ENCODE assay signal across 1 cellular context in genomic region chr6:43428112-43428570, GRCh38.
TF ChIP-seq lines count a peak whose summit lies in the region.

No MANE protein-coding gene starts in this region.

TF ChIP-seq in HepG2, 621 proteins besides CTCF, POLR2A, EP300 and RAD21 (continued from another document and continues in another):
- TF ChIP-seq ZNF333 (CRISPR knock-in tag; IDR thresholded peaks at IDR 0.05; ENCODE audit: borderline replicate concordance) = no peak
- 0 out of 2 replicates have a peak, but pooled peaks have one; percentile 15 for TF ChIP-seq ZNF724P (CRISPR knock-in tag; IDR thresholded peaks at IDR 0.05; ENCODE audit: borderline replicate concordance)
- no peak for TF ChIP-seq EHMT2 (IDR thresholded peaks at IDR 0.05; ENCODE audit: borderline replicate concordance, low read depth, low read length)
- no peak for TF ChIP-seq HNRNPH1 (optimal IDR thresholded peaks at IDR 0.05; ENCODE audit: low read depth, low read length)
- no peak for TF ChIP-seq ATF1 (CRISPR knock-in tag; IDR thresholded peaks at IDR 0.05)
- TF ChIP-seq ZNF777 (CRISPR knock-in tag; IDR thresholded peaks at IDR 0.05) = no peak; the same call in 1 of the 2 replicates
- 0 out of 2 replicates have a peak, but pooled peaks have one; percentile 11 for TF ChIP-seq ZNF572 (CRISPR knock-in tag; IDR thresholded peaks at IDR 0.05)
- no peak for TF ChIP-seq ZNF761 (CRISPR knock-in tag; conservative IDR thresholded peaks at IDR 0.05)
- TF ChIP-seq, protein P1, sequence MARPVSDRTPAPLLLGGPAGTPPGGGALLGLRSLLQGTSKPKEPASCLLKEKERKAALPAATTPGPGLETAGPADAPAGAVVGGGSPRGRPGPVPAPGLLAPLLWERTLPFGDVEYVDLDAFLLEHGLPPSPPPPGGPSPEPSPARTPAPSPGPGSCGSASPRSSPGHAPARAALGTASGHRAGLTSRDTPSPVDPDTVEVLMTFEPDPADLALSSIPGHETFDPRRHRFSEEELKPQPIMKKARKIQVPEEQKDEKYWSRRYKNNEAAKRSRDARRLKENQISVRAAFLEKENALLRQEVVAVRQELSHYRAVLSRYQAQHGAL (CRISPR knock-in tag; IDR thresholded peaks at IDR 0.05; ENCODE audit: not compliant biosample characterization) = no peak
- TF ChIP-seq, protein P2, sequence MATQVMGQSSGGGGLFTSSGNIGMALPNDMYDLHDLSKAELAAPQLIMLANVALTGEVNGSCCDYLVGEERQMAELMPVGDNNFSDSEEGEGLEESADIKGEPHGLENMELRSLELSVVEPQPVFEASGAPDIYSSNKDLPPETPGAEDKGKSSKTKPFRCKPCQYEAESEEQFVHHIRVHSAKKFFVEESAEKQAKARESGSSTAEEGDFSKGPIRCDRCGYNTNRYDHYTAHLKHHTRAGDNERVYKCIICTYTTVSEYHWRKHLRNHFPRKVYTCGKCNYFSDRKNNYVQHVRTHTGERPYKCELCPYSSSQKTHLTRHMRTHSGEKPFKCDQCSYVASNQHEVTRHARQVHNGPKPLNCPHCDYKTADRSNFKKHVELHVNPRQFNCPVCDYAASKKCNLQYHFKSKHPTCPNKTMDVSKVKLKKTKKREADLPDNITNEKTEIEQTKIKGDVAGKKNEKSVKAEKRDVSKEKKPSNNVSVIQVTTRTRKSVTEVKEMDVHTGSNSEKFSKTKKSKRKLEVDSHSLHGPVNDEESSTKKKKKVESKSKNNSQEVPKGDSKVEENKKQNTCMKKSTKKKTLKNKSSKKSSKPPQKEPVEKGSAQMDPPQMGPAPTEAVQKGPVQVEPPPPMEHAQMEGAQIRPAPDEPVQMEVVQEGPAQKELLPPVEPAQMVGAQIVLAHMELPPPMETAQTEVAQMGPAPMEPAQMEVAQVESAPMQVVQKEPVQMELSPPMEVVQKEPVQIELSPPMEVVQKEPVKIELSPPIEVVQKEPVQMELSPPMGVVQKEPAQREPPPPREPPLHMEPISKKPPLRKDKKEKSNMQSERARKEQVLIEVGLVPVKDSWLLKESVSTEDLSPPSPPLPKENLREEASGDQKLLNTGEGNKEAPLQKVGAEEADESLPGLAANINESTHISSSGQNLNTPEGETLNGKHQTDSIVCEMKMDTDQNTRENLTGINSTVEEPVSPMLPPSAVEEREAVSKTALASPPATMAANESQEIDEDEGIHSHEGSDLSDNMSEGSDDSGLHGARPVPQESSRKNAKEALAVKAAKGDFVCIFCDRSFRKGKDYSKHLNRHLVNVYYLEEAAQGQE (IDR thresholded peaks at IDR 0.05; ENCODE audit: borderline replicate concordance in 1 of 2, low read depth in 1 of 2, low read length in 2 of 2) = no peak
- TF ChIP-seq ZNF30 (CRISPR knock-in tag; IDR thresholded peaks at IDR 0.05) = 0 out of 2 replicates have a peak, but pooled peaks have one; percentile 10
- TF ChIP-seq ZNF768 (CRISPR knock-in tag; IDR thresholded peaks at IDR 0.05) = no peak
- no peak for TF ChIP-seq ZNF879 (CRISPR knock-in tag; IDR thresholded peaks at IDR 0.05)
- no peak for TF ChIP-seq ZFY (CRISPR knock-in tag; IDR thresholded peaks at IDR 0.05)
- no peak for TF ChIP-seq ZNF772 (CRISPR knock-in tag; IDR thresholded peaks at IDR 0.05)
- TF ChIP-seq ZSCAN29 (CRISPR knock-in tag; conservative IDR thresholded peaks at IDR 0.05) = no peak
- TF ChIP-seq SETDB1 (CRISPR knock-in tag; IDR thresholded peaks at IDR 0.05; ENCODE audit: borderline replicate concordance) = no peak
- TF ChIP-seq ELF3 (CRISPR knock-in tag; IDR thresholded peaks at IDR 0.05) = no peak
- no peak for TF ChIP-seq HMG20B (CRISPR knock-in tag; conservative IDR thresholded peaks at IDR 0.05)
- no peak for TF ChIP-seq MTA1 (CRISPR knock-in tag; IDR thresholded peaks at IDR 0.05; ENCODE audit: borderline replicate concordance)
- no peak for TF ChIP-seq KLF11 (CRISPR knock-in tag; IDR thresholded peaks at IDR 0.05)
- TF ChIP-seq ZNF292 (CRISPR knock-in tag; IDR thresholded peaks at IDR 0.05; ENCODE audit: borderline replicate concordance, low read depth) = peak; percentile 18; the same call in 1 of the 2 replicates
- TF ChIP-seq NFKBIZ (CRISPR knock-in tag; IDR thresholded peaks at IDR 0.05) = no peak
- no peak for TF ChIP-seq RFXAP (CRISPR knock-in tag; IDR thresholded peaks at IDR 0.05; ENCODE audit: borderline replicate concordance)
- no peak for TF ChIP-seq CREBL2 (CRISPR knock-in tag; IDR thresholded peaks at IDR 0.05; ENCODE audit: borderline replicate concordance)
- 0 out of 2 replicates have a peak, but pooled peaks have one; percentile 1 for TF ChIP-seq DMTF1 (CRISPR knock-in tag; IDR thresholded peaks at IDR 0.05)
- no peak for TF ChIP-seq ZNF253 (CRISPR knock-in tag; IDR thresholded peaks at IDR 0.05; ENCODE audit: borderline replicate concordance)
- no peak for TF ChIP-seq BCLAF1 (IDR thresholded peaks at IDR 0.05)
- TF ChIP-seq PAWR (CRISPR knock-in tag; IDR thresholded peaks at IDR 0.05; ENCODE audit: borderline replicate concordance) = 0 out of 2 replicates have a peak, but pooled peaks have one; percentile 8
- TF ChIP-seq SP2 (CRISPR knock-in tag; IDR thresholded peaks at IDR 0.05) = no peak
- TF ChIP-seq DPF2 (CRISPR knock-in tag; IDR thresholded peaks at IDR 0.05; ENCODE audit: borderline replicate concordance, low read depth) = 0 out of 2 replicates have a peak, but pooled peaks have one; percentile 18
- no peak; the same call in 1 of the 2 replicates for TF ChIP-seq ARID4A (CRISPR knock-in tag; IDR thresholded peaks at IDR 0.05; ENCODE audit: borderline replicate concordance)
- TF ChIP-seq SOX6 (IDR thresholded peaks at IDR 0.05) = no peak
- no peak for TF ChIP-seq SOX6 (CRISPR knock-in tag; IDR thresholded peaks at IDR 0.05)
- TF ChIP-seq TBP (CRISPR knock-in tag; IDR thresholded peaks at IDR 0.05) = no peak
- TF ChIP-seq, protein P3, sequence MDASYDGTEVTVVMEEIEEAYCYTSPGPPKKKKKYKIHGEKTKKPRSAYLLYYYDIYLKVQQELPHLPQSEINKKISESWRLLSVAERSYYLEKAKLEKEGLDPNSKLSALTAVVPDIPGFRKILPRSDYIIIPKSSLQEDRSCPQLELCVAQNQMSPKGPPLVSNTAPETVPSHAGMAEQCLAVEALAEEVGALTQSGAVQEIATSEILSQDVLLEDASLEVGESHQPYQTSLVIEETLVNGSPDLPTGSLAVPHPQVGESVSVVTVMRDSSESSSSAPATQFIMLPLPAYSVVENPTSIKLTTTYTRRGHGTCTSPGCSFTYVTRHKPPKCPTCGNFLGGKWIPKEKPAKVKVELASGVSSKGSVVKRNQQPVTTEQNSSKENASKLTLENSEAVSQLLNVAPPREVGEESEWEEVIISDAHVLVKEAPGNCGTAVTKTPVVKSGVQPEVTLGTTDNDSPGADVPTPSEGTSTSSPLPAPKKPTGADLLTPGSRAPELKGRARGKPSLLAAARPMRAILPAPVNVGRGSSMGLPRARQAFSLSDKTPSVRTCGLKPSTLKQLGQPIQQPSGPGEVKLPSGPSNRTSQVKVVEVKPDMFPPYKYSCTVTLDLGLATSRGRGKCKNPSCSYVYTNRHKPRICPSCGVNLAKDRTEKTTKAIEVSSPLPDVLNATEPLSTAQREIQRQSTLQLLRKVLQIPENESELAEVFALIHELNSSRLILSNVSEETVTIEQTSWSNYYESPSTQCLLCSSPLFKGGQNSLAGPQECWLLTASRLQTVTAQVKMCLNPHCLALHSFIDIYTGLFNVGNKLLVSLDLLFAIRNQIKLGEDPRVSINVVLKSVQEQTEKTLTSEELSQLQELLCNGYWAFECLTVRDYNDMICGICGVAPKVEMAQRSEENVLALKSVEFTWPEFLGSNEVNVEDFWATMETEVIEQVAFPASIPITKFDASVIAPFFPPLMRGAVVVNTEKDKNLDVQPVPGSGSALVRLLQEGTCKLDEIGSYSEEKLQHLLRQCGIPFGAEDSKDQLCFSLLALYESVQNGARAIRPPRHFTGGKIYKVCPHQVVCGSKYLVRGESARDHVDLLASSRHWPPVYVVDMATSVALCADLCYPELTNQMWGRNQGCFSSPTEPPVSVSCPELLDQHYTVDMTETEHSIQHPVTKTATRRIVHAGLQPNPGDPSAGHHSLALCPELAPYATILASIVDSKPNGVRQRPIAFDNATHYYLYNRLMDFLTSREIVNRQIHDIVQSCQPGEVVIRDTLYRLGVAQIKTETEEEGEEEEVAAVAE (CRISPR knock-in tag; IDR thresholded peaks at IDR 0.05; ENCODE audit: borderline replicate concordance) = peak; percentile 48; the same call in 1 of the 2 replicates
- no peak for TF ChIP-seq CEBPZ (IDR thresholded peaks at IDR 0.05; ENCODE audit: low read length)
- TF ChIP-seq RXRA (CRISPR knock-in tag; IDR thresholded peaks at IDR 0.05) = no peak
